1 cellular context compared by ENCODE assay signal in genomic region chr18:3451166-3451988, GRCh38.
TF ChIP-seq lines count a peak whose summit lies in the region.

No MANE protein-coding gene starts in this region.

TF ChIP-seq in HEK293, 187 proteins besides CTCF, POLR2A, EP300 and RAD21 (continued from another document and continues in another):
- TF ChIP-seq, protein P1, sequence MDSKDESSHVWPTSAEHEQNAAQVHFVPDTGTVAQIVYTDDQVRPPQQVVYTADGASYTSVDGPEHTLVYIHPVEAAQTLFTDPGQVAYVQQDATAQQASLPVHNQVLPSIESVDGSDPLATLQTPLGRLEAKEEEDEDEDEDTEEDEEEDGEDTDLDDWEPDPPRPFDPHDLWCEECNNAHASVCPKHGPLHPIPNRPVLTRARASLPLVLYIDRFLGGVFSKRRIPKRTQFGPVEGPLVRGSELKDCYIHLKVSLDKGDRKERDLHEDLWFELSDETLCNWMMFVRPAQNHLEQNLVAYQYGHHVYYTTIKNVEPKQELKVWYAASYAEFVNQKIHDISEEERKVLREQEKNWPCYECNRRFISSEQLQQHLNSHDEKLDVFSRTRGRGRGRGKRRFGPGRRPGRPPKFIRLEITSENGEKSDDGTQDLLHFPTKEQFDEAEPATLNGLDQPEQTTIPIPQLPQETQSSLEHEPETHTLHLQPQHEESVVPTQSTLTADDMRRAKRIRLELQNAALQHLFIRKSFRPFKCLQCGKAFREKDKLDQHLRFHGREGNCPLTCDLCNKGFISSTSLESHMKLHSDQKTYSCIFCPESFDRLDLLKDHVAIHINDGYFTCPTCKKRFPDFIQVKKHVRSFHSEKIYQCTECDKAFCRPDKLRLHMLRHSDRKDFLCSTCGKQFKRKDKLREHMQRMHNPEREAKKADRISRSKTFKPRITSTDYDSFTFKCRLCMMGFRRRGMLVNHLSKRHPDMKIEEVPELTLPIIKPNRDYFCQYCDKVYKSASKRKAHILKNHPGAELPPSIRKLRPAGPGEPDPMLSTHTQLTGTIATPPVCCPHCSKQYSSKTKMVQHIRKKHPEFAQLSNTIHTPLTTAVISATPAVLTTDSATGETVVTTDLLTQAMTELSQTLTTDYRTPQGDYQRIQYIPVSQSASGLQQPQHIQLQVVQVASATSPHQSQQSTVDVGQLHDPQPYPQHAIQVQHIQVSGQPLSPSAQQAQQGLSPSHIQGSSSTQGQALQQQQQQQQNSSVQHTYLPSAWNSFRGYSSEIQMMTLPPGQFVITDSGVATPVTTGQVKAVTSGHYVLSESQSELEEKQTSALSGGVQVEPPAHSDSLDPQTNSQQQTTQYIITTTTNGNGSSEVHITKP (tag by site-specific recombination; IDR thresholded peaks at IDR 0.05) = peak; percentile 8
- TF ChIP-seq ZNF623 (tag by site-specific recombination; IDR thresholded peaks at IDR 0.05) = peak; percentile 4; the same call in 1 of the 2 replicates
- no peak for TF ChIP-seq ZFP37 (tag by site-specific recombination; IDR thresholded peaks at IDR 0.05)
- peak; percentile 84 for TF ChIP-seq ZIC2 (tag by site-specific recombination; IDR thresholded peaks at IDR 0.05)
- TF ChIP-seq OSR2 (tag by site-specific recombination; IDR thresholded peaks at IDR 0.05) = peak; percentile 76
- TF ChIP-seq, protein P2, sequence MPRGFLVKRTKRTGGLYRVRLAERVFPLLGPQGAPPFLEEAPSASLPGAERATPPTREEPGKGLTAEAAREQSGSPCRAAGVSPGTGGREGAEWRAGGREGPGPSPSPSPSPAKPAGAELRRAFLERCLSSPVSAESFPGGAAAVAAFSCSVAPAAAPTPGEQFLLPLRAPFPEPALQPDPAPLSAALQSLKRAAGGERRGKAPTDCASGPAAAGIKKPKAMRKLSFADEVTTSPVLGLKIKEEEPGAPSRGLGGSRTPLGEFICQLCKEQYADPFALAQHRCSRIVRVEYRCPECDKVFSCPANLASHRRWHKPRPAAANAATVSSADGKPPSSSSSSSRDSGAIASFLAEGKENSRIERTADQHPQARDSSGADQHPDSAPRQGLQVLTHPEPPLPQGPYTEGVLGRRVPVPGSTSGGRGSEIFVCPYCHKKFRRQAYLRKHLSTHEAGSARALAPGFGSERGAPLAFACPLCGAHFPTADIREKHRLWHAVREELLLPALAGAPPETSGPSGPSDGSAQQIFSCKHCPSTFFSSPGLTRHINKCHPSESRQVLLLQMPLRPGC (tag by site-specific recombination; IDR thresholded peaks at IDR 0.05) = peak; percentile 67; the same call in 1 of the 2 replicates
- TF ChIP-seq ZSCAN16 (tag by site-specific recombination; IDR thresholded peaks at IDR 0.05) = 0 out of 2 replicates have a peak, but pooled peaks have one; percentile 62
- TF ChIP-seq SCRT2 (tag by site-specific recombination; IDR thresholded peaks at IDR 0.05) = no peak
- TF ChIP-seq ZNF175 (tag by site-specific recombination; IDR thresholded peaks at IDR 0.05) = no peak
- TF ChIP-seq, protein P3, sequence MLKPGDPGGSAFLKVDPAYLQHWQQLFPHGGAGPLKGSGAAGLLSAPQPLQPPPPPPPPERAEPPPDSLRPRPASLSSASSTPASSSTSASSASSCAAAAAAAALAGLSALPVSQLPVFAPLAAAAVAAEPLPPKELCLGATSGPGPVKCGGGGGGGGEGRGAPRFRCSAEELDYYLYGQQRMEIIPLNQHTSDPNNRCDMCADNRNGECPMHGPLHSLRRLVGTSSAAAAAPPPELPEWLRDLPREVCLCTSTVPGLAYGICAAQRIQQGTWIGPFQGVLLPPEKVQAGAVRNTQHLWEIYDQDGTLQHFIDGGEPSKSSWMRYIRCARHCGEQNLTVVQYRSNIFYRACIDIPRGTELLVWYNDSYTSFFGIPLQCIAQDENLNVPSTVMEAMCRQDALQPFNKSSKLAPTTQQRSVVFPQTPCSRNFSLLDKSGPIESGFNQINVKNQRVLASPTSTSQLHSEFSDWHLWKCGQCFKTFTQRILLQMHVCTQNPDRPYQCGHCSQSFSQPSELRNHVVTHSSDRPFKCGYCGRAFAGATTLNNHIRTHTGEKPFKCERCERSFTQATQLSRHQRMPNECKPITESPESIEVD (tag by site-specific recombination; IDR thresholded peaks at IDR 0.05) = peak; percentile 71
- no peak for TF ChIP-seq ZNF610 (tag by site-specific recombination; IDR thresholded peaks at IDR 0.05; ENCODE audit: borderline replicate concordance)
- TF ChIP-seq, protein P4, sequence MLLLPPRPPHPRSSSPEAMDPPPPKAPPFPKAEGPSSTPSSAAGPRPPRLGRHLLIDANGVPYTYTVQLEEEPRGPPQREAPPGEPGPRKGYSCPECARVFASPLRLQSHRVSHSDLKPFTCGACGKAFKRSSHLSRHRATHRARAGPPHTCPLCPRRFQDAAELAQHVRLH (tag by site-specific recombination; IDR thresholded peaks at IDR 0.05) = peak; percentile 20; the same call in 1 of the 2 replicates
- TF ChIP-seq, protein P5, sequence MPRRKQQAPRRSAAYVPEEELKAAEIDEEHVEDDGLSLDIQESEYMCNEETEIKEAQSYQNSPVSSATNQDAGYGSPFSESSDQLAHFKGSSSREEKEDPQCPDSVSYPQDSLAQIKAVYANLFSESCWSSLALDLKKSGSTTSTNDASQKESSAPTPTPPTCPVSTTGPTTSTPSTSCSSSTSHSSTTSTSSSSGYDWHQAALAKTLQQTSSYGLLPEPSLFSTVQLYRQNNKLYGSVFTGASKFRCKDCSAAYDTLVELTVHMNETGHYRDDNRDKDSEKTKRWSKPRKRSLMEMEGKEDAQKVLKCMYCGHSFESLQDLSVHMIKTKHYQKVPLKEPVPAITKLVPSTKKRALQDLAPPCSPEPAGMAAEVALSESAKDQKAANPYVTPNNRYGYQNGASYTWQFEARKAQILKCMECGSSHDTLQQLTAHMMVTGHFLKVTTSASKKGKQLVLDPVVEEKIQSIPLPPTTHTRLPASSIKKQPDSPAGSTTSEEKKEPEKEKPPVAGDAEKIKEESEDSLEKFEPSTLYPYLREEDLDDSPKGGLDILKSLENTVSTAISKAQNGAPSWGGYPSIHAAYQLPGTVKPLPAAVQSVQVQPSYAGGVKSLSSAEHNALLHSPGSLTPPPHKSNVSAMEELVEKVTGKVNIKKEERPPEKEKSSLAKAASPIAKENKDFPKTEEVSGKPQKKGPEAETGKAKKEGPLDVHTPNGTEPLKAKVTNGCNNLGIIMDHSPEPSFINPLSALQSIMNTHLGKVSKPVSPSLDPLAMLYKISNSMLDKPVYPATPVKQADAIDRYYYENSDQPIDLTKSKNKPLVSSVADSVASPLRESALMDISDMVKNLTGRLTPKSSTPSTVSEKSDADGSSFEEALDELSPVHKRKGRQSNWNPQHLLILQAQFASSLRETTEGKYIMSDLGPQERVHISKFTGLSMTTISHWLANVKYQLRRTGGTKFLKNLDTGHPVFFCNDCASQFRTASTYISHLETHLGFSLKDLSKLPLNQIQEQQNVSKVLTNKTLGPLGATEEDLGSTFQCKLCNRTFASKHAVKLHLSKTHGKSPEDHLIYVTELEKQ (tag by site-specific recombination; IDR thresholded peaks at IDR 0.05; ENCODE audit: borderline replicate concordance) = peak; percentile 45; the same call in 1 of the 2 replicates
- TF ChIP-seq ZNF354C (tag by site-specific recombination; IDR thresholded peaks at IDR 0.05; ENCODE audit: borderline replicate concordance, low read depth) = no peak
- TF ChIP-seq, protein P6, sequence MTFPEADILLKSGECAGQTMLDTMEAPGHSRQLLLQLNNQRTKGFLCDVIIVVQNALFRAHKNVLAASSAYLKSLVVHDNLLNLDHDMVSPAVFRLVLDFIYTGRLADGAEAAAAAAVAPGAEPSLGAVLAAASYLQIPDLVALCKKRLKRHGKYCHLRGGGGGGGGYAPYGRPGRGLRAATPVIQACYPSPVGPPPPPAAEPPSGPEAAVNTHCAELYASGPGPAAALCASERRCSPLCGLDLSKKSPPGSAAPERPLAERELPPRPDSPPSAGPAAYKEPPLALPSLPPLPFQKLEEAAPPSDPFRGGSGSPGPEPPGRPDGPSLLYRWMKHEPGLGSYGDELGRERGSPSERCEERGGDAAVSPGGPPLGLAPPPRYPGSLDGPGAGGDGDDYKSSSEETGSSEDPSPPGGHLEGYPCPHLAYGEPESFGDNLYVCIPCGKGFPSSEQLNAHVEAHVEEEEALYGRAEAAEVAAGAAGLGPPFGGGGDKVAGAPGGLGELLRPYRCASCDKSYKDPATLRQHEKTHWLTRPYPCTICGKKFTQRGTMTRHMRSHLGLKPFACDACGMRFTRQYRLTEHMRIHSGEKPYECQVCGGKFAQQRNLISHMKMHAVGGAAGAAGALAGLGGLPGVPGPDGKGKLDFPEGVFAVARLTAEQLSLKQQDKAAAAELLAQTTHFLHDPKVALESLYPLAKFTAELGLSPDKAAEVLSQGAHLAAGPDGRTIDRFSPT (tag by site-specific recombination; IDR thresholded peaks at IDR 0.05) = no peak
- TF ChIP-seq, protein P7, sequence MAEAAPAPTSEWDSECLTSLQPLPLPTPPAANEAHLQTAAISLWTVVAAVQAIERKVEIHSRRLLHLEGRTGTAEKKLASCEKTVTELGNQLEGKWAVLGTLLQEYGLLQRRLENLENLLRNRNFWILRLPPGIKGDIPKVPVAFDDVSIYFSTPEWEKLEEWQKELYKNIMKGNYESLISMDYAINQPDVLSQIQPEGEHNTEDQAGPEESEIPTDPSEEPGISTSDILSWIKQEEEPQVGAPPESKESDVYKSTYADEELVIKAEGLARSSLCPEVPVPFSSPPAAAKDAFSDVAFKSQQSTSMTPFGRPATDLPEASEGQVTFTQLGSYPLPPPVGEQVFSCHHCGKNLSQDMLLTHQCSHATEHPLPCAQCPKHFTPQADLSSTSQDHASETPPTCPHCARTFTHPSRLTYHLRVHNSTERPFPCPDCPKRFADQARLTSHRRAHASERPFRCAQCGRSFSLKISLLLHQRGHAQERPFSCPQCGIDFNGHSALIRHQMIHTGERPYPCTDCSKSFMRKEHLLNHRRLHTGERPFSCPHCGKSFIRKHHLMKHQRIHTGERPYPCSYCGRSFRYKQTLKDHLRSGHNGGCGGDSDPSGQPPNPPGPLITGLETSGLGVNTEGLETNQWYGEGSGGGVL (tag by site-specific recombination; IDR thresholded peaks at IDR 0.05) = peak; percentile 7
- TF ChIP-seq SALL2 (tag by site-specific recombination; IDR thresholded peaks at IDR 0.05; ENCODE audit: borderline replicate concordance) = no peak
- peak; percentile 71 for TF ChIP-seq SP7 (tag by site-specific recombination; IDR thresholded peaks at IDR 0.05)
- TF ChIP-seq, protein P8, sequence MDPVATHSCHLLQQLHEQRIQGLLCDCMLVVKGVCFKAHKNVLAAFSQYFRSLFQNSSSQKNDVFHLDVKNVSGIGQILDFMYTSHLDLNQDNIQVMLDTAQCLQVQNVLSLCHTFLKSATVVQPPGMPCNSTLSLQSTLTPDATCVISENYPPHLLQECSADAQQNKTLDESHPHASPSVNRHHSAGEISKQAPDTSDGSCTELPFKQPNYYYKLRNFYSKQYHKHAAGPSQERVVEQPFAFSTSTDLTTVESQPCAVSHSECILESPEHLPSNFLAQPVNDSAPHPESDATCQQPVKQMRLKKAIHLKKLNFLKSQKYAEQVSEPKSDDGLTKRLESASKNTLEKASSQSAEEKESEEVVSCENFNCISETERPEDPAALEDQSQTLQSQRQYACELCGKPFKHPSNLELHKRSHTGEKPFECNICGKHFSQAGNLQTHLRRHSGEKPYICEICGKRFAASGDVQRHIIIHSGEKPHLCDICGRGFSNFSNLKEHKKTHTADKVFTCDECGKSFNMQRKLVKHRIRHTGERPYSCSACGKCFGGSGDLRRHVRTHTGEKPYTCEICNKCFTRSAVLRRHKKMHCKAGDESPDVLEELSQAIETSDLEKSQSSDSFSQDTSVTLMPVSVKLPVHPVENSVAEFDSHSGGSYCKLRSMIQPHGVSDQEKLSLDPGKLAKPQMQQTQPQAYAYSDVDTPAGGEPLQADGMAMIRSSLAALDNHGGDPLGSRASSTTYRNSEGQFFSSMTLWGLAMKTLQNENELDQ (tag by site-specific recombination; IDR thresholded peaks at IDR 0.05; ENCODE audit: low read depth) = no peak
- peak; percentile 71 for TF ChIP-seq ZXDB (tag by site-specific recombination; IDR thresholded peaks at IDR 0.05)
- TF ChIP-seq WT1 (tag by site-specific recombination; IDR thresholded peaks at IDR 0.05) = 0 out of 2 replicates have a peak, but pooled peaks have one; percentile 11
- TF ChIP-seq ZFHX2 (tag by site-specific recombination; conservative IDR thresholded peaks at IDR 0.05) = 0 out of 2 replicates have a peak, but pooled peaks have one; percentile 3
- peak; percentile 97 for TF ChIP-seq ZNF600 (tag by site-specific recombination; IDR thresholded peaks at IDR 0.05)
- TF ChIP-seq ZNF19 (tag by site-specific recombination; IDR thresholded peaks at IDR 0.05; ENCODE audit: low read depth) = no peak
- TF ChIP-seq GLIS2 (tag by site-specific recombination; IDR thresholded peaks at IDR 0.05) = peak; percentile 98
- peak; percentile 26 for TF ChIP-seq ZBTB44 (tag by site-specific recombination; IDR thresholded peaks at IDR 0.05)
- TF ChIP-seq SP2 (tag by site-specific recombination; IDR thresholded peaks at IDR 0.05) = peak; percentile 73
- TF ChIP-seq ZNF169 (tag by site-specific recombination; IDR thresholded peaks at IDR 0.05) = no peak
- peak; percentile 24; the same call in 1 of the 2 replicates for TF ChIP-seq BCL11B (tag by site-specific recombination; IDR thresholded peaks at IDR 0.05; ENCODE audit: low read depth)
- TF ChIP-seq ZBTB8A (tag by site-specific recombination; IDR thresholded peaks at IDR 0.05) = 0 out of 2 replicates have a peak, but pooled peaks have one; percentile 43
- peak; percentile 34; the same call in 1 of the 2 replicates for TF ChIP-seq KLF10 (tag by site-specific recombination; IDR thresholded peaks at IDR 0.05)
- 0 out of 2 replicates have a peak, but pooled peaks have one; percentile 7 for TF ChIP-seq ZSCAN30 (tag by site-specific recombination; IDR thresholded peaks at IDR 0.05)
- peak; percentile 61 for TF ChIP-seq SP3 (tag by site-specific recombination; IDR thresholded peaks at IDR 0.05)
- no peak for TF ChIP-seq ZNF624 (tag by site-specific recombination; IDR thresholded peaks at IDR 0.05)
- TF ChIP-seq, protein P9, sequence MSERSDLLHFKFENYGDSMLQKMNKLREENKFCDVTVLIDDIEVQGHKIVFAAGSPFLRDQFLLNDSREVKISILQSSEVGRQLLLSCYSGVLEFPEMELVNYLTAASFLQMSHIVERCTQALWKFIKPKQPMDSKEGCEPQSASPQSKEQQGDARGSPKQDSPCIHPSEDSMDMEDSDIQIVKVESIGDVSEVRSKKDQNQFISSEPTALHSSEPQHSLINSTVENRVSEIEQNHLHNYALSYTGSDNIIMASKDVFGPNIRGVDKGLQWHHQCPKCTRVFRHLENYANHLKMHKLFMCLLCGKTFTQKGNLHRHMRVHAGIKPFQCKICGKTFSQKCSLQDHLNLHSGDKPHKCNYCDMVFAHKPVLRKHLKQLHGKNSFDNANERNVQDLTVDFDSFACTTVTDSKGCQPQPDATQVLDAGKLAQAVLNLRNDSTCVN (tag by site-specific recombination; optimal IDR thresholded peaks at IDR 0.05) = peak; percentile 20
